8 cellular contexts compared by ENCODE assay signal in the genomic region with DNA sequence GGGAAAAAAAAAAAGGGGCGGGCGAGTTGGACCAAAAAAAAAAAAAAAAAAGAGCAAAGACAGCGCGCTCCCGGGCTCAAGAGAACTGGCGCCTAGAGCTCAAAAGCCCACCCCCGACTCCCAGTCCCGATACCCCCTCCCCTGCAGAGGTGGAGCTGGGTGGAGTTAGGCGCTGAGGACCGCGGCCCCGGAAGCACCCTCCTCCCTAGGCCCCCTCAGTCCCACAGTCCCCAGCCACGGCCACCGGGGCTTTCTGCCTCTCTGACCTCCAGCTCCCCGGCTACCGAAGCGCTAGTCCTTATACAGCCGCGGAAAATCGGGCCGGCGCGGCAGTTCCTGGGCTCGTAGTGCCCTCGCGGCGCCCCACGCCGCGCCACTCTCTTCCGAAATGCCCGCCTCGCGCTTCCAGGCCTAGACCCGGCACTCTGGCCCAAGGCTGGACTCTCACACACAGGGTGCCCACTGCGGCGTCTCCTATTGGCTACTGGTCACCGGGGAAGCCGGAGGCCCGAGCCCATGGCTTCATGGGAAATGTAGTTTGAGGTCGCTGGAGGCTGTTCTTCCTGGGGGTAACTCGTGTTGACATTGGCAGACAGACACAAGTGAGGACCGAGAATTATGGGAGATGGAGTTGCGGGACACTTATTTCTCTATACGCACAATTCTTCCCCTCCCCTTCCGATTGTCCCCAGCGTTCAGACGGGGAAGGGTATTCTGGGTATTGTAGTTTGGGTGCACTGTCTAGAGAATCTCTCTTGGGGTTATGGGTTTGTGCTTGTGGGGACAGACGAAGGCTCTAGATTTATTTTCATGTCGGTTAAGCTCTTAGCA. TPM values are rescaled to one million over a fixed set of nuclear protein-coding genes. Genes with fewer than 3 reads are reported as not detected.
DNase-seq lines count a peak whose midpoint lies in the region; ATAC-seq and TF ChIP-seq lines count a peak whose summit lies in the region.

A gene with protein sequence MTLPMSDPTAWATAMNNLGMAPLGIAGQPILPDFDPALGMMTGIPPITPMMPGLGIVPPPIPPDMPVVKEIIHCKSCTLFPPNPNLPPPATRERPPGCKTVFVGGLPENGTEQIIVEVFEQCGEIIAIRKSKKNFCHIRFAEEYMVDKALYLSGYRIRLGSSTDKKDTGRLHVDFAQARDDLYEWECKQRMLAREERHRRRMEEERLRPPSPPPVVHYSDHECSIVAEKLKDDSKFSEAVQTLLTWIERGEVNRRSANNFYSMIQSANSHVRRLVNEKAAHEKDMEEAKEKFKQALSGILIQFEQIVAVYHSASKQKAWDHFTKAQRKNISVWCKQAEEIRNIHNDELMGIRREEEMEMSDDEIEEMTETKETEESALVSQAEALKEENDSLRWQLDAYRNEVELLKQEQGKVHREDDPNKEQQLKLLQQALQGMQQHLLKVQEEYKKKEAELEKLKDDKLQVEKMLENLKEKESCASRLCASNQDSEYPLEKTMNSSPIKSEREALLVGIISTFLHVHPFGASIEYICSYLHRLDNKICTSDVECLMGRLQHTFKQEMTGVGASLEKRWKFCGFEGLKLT (minus strand): TSS at position 427 of the 831 bp plus-strand sequence. CDS start 199,993 bp downstream, outside the sequence.

- CTCF ChIA-PET in AG04449 (lab: Yijun Ruan, JAX): interaction anchor here (2.8 kb wide), 1 partner anchor 13 kb away, joined by 14 read pairs; no protein-coding TSS in a partner anchor

- POLR2A ChIA-PET in AG04449 (lab: Yijun Ruan, JAX): no interaction called here

- peak within 1 kb of the TSS in 6 of 8 donors; percentile 70 to 88 (median 82) for H3K27ac ChIP-seq in spleen

- peaks cover 0 to 11% (median 6%) of the 10 kb centered on the region in 6 donors for H3K4me1 ChIP-seq in spleen

- H3K4me1 Mint-ChIP-seq in immature natural killer cell: peaks cover 6 to 7% of the 10 kb centered on the region in 2 donors

- H3K27me3 ChIP-seq in spleen (replicated peaks in 1 of 7): no peaks in the 10 kb centered on the region

- peaks cover 0 to 4% (median 2%) of the 10 kb centered on the region in 3 donors for H3K27me3 Mint-ChIP-seq in immature natural killer cell (ENCODE audit: low read depth in 3 of 3)

- peak; percentile 98 for ATAC-seq in GM18907 (IDR thresholded peaks at IDR 0.05; ENCODE audit: unreplicated experiment)
- peak; percentile 98 for ATAC-seq in HG03159 (IDR thresholded peaks at IDR 0.05; ENCODE audit: unreplicated experiment)

- H3K36me3 ChIP-seq in spleen: peaks cover 0 to 6% (median 0%) of the 10 kb centered on the region in 6 donors

- intact Hi-C loops in spleen (cut with DNase I; ENCODE audit: low total_unique reads): no loop called here

- H3K4me3 Mint-ChIP-seq in immature natural killer cell: no peak within 1 kb of the TSS

- peak; percentile 81 for DNase-seq in AG04449 (ENCODE audit: low read depth, low spot score)
- DNase-seq in NCI-H2227 treated with DMSO at 0.1 percent for 48 hours (lab: John Stamatoyannopoulos, UW): peak; percentile 99
- DNase-seq in cardiac fibroblast (ENCODE audit: low read depth in 2 of 2): peak; percentile 96 to 98
- peak; percentile 87 to 89 (median 88) for DNase-seq in immature natural killer cell
- peak; percentile 96 for DNase-seq in spleen

- H3K4me3 ChIP-seq in AG04449 (ENCODE audit: low read depth, low read length): peak within 1 kb of the TSS; percentile 70
- H3K4me3 ChIP-seq in WI38 (ENCODE audit: low read depth, low read length): peak within 1 kb of the TSS; percentile 63
- H3K4me3 ChIP-seq in cardiac fibroblast (replicated peaks in 1 of 2; ENCODE audit: low read depth in 2 of 2, low read length in 2 of 2): peak within 1 kb of the TSS; percentile 73 to 74
- peak within 1 kb of the TSS; percentile 50 to 77 (median 58) for H3K4me3 ChIP-seq in spleen

- H3K27ac Mint-ChIP-seq in immature natural killer cell: peak within 1 kb of the TSS in 4 of 6 donors; percentile 14 to 84 (median 30)

- no peaks in the 10 kb centered on the region for H3K9me3 Mint-ChIP-seq in immature natural killer cell

- TF ChIP-seq POLR2A in spleen (IDR thresholded peaks at IDR 0.05): peak in 2 of 3 donors; percentile 75 to 80

- 0 to 40% (median 0%) methylated on average over 23 to 48 of the region's 50 CpGs for WGBS in spleen, 5 donors

- no peaks in the 10 kb centered on the region for H3K36me3 Mint-ChIP-seq in immature natural killer cell

- no peaks in the 10 kb centered on the region for H3K9me3 ChIP-seq in spleen

- TF ChIP-seq CTCF in AG04449 (IDR thresholded peaks at IDR 0.05; ENCODE audit: insufficient read depth, low read length, missing control alignments) (no peak), WI38 (IDR thresholded peaks at IDR 0.05; ENCODE audit: low read depth, low read length) (no peak), cardiac fibroblast (IDR thresholded peaks at IDR 0.05; ENCODE audit: low read depth, low read length) (no peak), spleen (IDR thresholded peaks at IDR 0.05 in 8 of 11, conservative IDR thresholded peaks at IDR 0.05 in 3 of 11) (peak in 3 of 11 experiments; percentile 18 to 31 (median 20))

RNA-seq across cellular contexts. Expression of the gene that starts here (rescaled TPM):
- polyA plus RNA-seq in immature natural killer cell (10 to 100 TPM; 14.8 to 26.0 (median 22.2) TPM), spleen (1 to 10 TPM; 5.2 to 7.1 (median 5.7) TPM)
- 10 to 100 TPM; 16.1 to 30.0 (median 24.0) TPM for total RNA-seq in spleen

Comparison
In these comparisons a context has a peak if more than half of its experiments do, and no peak if none do; other contexts are left out.
1. Peak in every context shown above with its lines: DNase-seq, ATAC-seq, H3K4me3 ChIP-seq and H3K27ac ChIP-seq.